ENCODE assay signal across 19 cellular contexts in genomic region chr4:54423066-54423465, GRCh38.
DNase-seq lines count a peak whose midpoint lies in the region; ATAC-seq and TF ChIP-seq lines count a peak whose summit lies in the region.
"Had no signal": no experiment of that assay in that cellular context is flagged by ENCODE, and none has a peak within 500 bp of the region (broad histone marks: within the 10 kb centered on the region; RNA-seq: fewer than 3 reads in every experiment).

No MANE protein-coding gene starts in this region.

- H3K4me3 ChIP-seq in ACC112 (ENCODE audit: low read depth, low read length) (no peak overlapping the region), fibroblast of the aortic adventitia (ENCODE audit: low read depth, low read length) (no peak overlapping the region)
- H3K4me3 ChIP-seq: A549, coronary artery had no signal

- CTCF ChIA-PET in RWPE1 (lab: Yijun Ruan, JAX): no interaction called here

- ATAC-seq in GM21423 (IDR thresholded peaks at IDR 0.05; ENCODE audit: unreplicated experiment) (no peak), GM21390 (IDR thresholded peaks at IDR 0.05; ENCODE audit: unreplicated experiment) (no peak), GM18519 (IDR thresholded peaks at IDR 0.05; ENCODE audit: low FRiP score, unreplicated experiment) (no peak)
- ATAC-seq: A549; activated naive CD4-positive, alpha-beta T cell treated with anti-CD3 and anti-CD28 coated beads, Interleukin-2, amount 50 U/mL, for 72 hours; activated T-cell treated with anti-CD3 and anti-CD28 coated beads, Interleukin-2, amount 50 U/mL, for 72 hours; HCT116; Right ventricle myocardium inferior had no signal

- no peak overlapping the region for H2AFZ ChIP-seq in ACC112 (ENCODE audit: low read length, unreplicated experiment)

- H3K27ac ChIP-seq in ACC112 (ENCODE audit: low read depth, low read length) (0 out of 2 replicates have a peak overlapping the region, but pooled peaks have one; percentile 38), RWPE1 (no peak overlapping the region)
- H3K27ac ChIP-seq: A549, coronary artery had no signal

- no peak for TF ChIP-seq CTCF in RWPE1 (conservative IDR thresholded peaks at IDR 0.05; ENCODE audit: low read depth)
- TF ChIP-seq CTCF in fibroblast of the aortic adventitia (IDR thresholded peaks at IDR 0.05; ENCODE audit: insufficient read depth, low read length): no peak

- H3K4me1 ChIP-seq in ACC112 (ENCODE audit: control insufficient read depth, insufficient read depth, low read length, unreplicated experiment): no peaks in the 10 kb centered on the region
- H3K4me1 ChIP-seq: A549 had no signal

- no peaks in the 10 kb centered on the region for H3K36me3 ChIP-seq in ACC112 (ENCODE audit: insufficient read depth, low read length)

- DNase-seq in GM04503 (ENCODE audit: low read depth): peak; percentile 27
- peak; percentile 28 for DNase-seq in RWPE1 (ENCODE audit: low spot score)
- DNase-seq in fibroblast of the aortic adventitia (ENCODE audit: low read depth): peak; percentile 42
- DNase-seq in NCI-H2029 (lab: John Stamatoyannopoulos, UW): no peak
- DNase-seq: activated T-cell treated with anti-CD3 and anti-CD28 coated beads, Interleukin-2, amount 50 U/mL, for 72 hours; foreskin melanocyte; hippocampal formation; islet precursor cell; NCI-H1417; NCI-H524 treated with DMSO at 0.1 percent for 48 hours had no signal

- peaks cover 9% of the 10 kb centered on the region; the same call in 1 of the 2 replicates for H3K27me3 ChIP-seq in ACC112 (ENCODE audit: insufficient read depth, low read length)

- no peaks in the 10 kb centered on the region for H3K79me2 ChIP-seq in ACC112 (ENCODE audit: control insufficient read depth, insufficient read depth, low read length, unreplicated experiment)

- POLR2A ChIA-PET in RWPE1 (lab: Yijun Ruan, JAX; ENCODE audit: low non-redundant PET): no interaction called here
